Comparison of ENCODE assay signal across 8 cellular contexts in the genomic region with DNA sequence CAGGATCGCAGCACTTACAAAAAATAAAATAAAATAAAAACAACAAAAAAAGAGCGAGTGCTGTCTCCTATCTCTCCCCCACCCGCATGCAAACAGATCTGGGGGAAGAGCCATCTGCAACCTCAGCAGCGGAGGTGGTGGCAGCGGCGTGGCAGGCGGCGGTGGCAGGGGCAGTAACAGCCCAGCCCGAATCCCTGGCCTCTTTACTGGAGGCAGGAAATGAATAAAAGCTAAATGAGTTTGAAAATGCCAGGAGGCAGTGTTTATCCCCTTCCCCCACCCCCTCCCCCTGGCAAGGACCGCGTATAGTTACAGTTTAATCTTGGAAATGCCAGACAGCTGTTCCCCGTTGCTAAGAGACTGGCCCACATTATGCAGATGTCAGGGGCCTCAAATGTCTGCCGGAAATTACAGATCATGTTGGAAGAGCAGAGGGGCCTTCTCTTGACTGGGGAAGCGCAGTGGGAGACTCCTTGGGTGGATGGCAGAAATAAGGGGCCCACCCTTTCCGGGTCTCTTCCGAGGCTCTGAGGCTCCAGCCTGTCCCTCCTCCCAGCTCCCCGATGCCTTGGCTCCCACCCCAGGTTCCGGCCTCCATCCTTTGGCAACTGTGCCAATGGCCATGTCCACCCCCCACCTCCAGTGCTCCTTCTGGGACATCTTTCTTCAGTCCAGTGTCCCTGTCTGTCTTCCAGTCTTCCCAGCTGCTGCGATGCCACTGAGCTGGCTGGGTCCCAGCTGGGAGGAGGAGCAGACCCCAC.
A peak's percentile ranks its signal among the peaks of the same experiment; 100 is the strongest.
DNase-seq lines count a peak whose midpoint lies in the region; ATAC-seq and TF ChIP-seq lines count a peak whose summit lies in the region.

No MANE protein-coding gene starts in this region.

- ATAC-seq in natural killer cell: peak; percentile 63 to 87 (median 81)
- ATAC-seq in GM19397 (IDR thresholded peaks at IDR 0.05; ENCODE audit: unreplicated experiment): no peak
- no peak for ATAC-seq in GM19328 (IDR thresholded peaks at IDR 0.05; ENCODE audit: unreplicated experiment)

- no peaks in the 10 kb centered on the region for H3K27me3 Mint-ChIP-seq in natural killer cell (ENCODE audit: low read depth in 2 of 2)

- no peaks in the 10 kb centered on the region for H4K20me1 ChIP-seq in MM.1S (ENCODE audit: insufficient read depth, low read length)

- H3K4me1 ChIP-seq in esophagus muscularis mucosa: peaks cover 54 to 84% (median 58%) of the 10 kb centered on the region in 4 donors
- H3K4me1 ChIP-seq in MM.1S (ENCODE audit: low read length): no peaks in the 10 kb centered on the region

- no peak for TF ChIP-seq EP300 in esophagus muscularis mucosa (IDR thresholded peaks at IDR 0.05)

- no peaks in the 10 kb centered on the region for H3K36me3 ChIP-seq in esophagus muscularis mucosa
- H3K36me3 ChIP-seq in MM.1S (replicated peaks; ENCODE audit: insufficient read depth, low read length): no peaks in the 10 kb centered on the region

- DNase-seq in DMS53 (lab: John Stamatoyannopoulos, UW): peak; percentile 94
- peak; percentile 57 for DNase-seq in NCI-H128 (lab: John Stamatoyannopoulos, UW; ENCODE audit: unreplicated experiment)
- peak; percentile 27 for DNase-seq in T1000 (lab: John Stamatoyannopoulos, UW)
- no peak for DNase-seq in esophagus muscularis mucosa (ENCODE audit: extremely low spot score)
- DNase-seq in natural killer cell: no peak
- DNase-seq in MM.1S: no peak

- peak overlapping the region; percentile 43 to 83 for H3K27ac Mint-ChIP-seq in natural killer cell

- H3K27me3 ChIP-seq in esophagus muscularis mucosa (no peaks in the 10 kb centered on the region), MM.1S (replicated peaks; ENCODE audit: insufficient read depth, low read length) (no peaks in the 10 kb centered on the region)

- peaks cover 0 to 35% of the 10 kb centered on the region in 2 donors for H3K4me1 Mint-ChIP-seq in natural killer cell

- H3K9me2 ChIP-seq in MM.1S (replicated peaks; ENCODE audit: insufficient read depth, low read length): no peaks in the 10 kb centered on the region

- intact Hi-C loops in esophagus muscularis mucosa (cut with DNase I): loop anchor here (2.0 to 5.0 kb wide), 3 partner anchors 37 to 125 kb away; partner anchors contain the start of gene IRF2BPL
- intact Hi-C loops in natural killer cell (cut with micrococcal nuclease): loop anchor here (10.0 kb wide), 1 partner anchor 45 kb away; no protein-coding TSS in a partner anchor

- TF ChIP-seq POLR2A in esophagus muscularis mucosa (IDR thresholded peaks at IDR 0.05; ENCODE audit: low read depth): no peak

- H3F3A ChIP-seq in MM.1S (ENCODE audit: insufficient read depth, low read length): no peaks in the 10 kb centered on the region

- H3K36me3 Mint-ChIP-seq in natural killer cell: no peaks in the 10 kb centered on the region

- H3K4me3 ChIP-seq in esophagus muscularis mucosa: peak overlapping the region in 2 of 4 donors; percentile 6 to 33
- no peak overlapping the region for H3K4me3 ChIP-seq in MM.1S (ENCODE audit: low read length)

- 17% methylated on average over 17 of the region's 19 CpGs for WGBS in esophagus muscularis mucosa

- no peaks in the 10 kb centered on the region for H3K79me2 ChIP-seq in MM.1S (ENCODE audit: low read length)

- peak overlapping the region; percentile 70 for H3K4me3 Mint-ChIP-seq in natural killer cell

- no peak overlapping the region for H3K9ac ChIP-seq in MM.1S (ENCODE audit: low read length)

- TF ChIP-seq CTCF in esophagus muscularis mucosa (IDR thresholded peaks at IDR 0.05): no peak
- no peak for TF ChIP-seq CTCF in natural killer cell (IDR thresholded peaks at IDR 0.05)
- TF ChIP-seq CTCF in MM.1S (IDR thresholded peaks at IDR 0.05; ENCODE audit: low read length): no peak

- H3K4me2 ChIP-seq in MM.1S (ENCODE audit: low read depth, low read length): no peak overlapping the region

- peak overlapping the region; percentile 90 to 96 (median 94) for H3K27ac ChIP-seq in esophagus muscularis mucosa (replicated peaks in 1 of 4)
- no peak overlapping the region for H3K27ac ChIP-seq in MM.1S (ENCODE audit: low read length)

- H3K9me3 ChIP-seq in esophagus muscularis mucosa (no peaks in the 10 kb centered on the region), MM.1S (replicated peaks; ENCODE audit: insufficient read depth, low read length) (no peaks in the 10 kb centered on the region)

- H3K9me3 Mint-ChIP-seq in natural killer cell: no peaks in the 10 kb centered on the region

- no peak overlapping the region for H2AFZ ChIP-seq in MM.1S (ENCODE audit: low read length)

Comparison
In these comparisons a context has a peak if more than half of its experiments do, and no peak if none do; other contexts are left out.
1. DNase-seq: peak in DMS53 (single experiment), NCI-H128 (single experiment) and T1000 (single experiment); none in esophagus muscularis mucosa (single experiment), natural killer cell (single experiment) and MM.1S (single experiment).
2. ATAC-seq: peak in natural killer cell (3 of 3); none in GM19397 (single experiment) and GM19328 (single experiment).